Comparison of ENCODE assay signal across 2 cellular contexts in genomic region chr17:61253293-61253801, GRCh38.
A peak's percentile ranks its signal among the peaks of the same experiment; 100 is the strongest.
TF ChIP-seq lines count a peak whose summit lies in the region.

No MANE protein-coding gene starts in this region.

TF ChIP-seq in liver, 16 proteins besides CTCF, POLR2A, EP300 and RAD21 (continued from another document):
- TF ChIP-seq JUND (IDR thresholded peaks at IDR 0.05) (no peak), NR2F2 (IDR thresholded peaks at IDR 0.05) (peak; percentile 54), EGR1 (IDR thresholded peaks at IDR 0.05; ENCODE audit: low read depth in 2 of 2) (no peak), FOXA1 (IDR thresholded peaks at IDR 0.05) (no peak)

TF ChIP-seq in HepG2, 621 proteins besides CTCF, POLR2A, EP300 and RAD21 (continued from another document):
- TF ChIP-seq ZNF264 (CRISPR knock-in tag; IDR thresholded peaks at IDR 0.05) = no peak
- no peak for TF ChIP-seq STAT5B (CRISPR knock-in tag; IDR thresholded peaks at IDR 0.05)
- no peak for TF ChIP-seq CCAR2 (optimal IDR thresholded peaks at IDR 0.05; ENCODE audit: low read depth, low read length)
- no peak for TF ChIP-seq GPN1 (CRISPR knock-in tag; IDR thresholded peaks at IDR 0.05; ENCODE audit: borderline replicate concordance)
TF ChIP-seq in HepG2: peak in this region for 0.
